ENCODE assay signal across 9 cellular contexts in the genomic region with DNA sequence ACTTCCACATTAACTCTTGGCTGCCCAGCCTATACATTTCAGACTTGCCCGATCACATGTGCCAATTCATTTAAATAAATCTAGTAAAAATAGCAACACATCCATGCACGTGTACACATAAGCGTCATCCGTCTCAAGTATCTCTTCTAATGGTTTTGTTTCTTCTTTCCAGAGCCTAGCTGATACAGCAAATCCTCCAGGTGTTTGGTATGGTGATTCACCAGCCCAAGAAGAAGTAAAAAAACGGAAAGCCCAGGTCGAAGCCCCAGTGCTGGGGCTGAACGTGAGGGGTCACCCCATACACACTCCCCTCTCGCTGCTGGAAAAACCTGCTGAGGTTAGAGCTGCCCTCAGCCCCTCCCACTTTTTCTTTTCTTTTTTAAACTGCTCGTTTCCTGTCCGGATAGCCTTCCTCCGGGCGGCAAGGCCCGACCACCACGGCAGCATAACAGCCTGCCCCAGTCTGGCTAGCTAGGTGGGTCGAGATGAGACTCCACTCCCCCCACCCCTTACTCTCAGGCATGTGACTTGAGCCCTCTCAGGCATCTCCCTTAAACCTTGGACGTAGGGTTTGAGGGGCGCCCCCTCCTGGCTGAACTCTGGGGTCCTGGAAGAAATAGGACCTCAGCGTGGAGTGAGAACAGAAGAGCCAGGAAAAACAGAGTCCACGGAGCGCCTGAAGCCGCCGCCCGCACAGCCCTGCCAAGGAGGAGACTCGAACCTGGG. TPM values are rescaled to one million over a fixed set of nuclear protein-coding genes. Genes with fewer than 3 reads are reported as not detected.
DNase-seq lines count a peak whose midpoint lies in the region; ATAC-seq and TF ChIP-seq lines count a peak whose summit lies in the region.
"Had no signal": no experiment of that assay in that cellular context is flagged by ENCODE, and none has a peak within 500 bp of the region (broad histone marks: within the 10 kb centered on the region; RNA-seq: fewer than 3 reads in every experiment).

No MANE protein-coding gene starts in this region.

- H3K27ac Mint-ChIP-seq in activated T-helper 1 cell treated with anti-CD3 and anti-CD28 coated beads, Interleukin-12 subunit alpha, Interleukin-12 subunit beta, Interleukin-2, Interleukin-4 antibody, amounts not matched to agents 30 ng/mL and 10 ng/mL and 1 ng/mL, durations not matched to agents 14 hours and 24 hours and 36 hours, result peak overlapping the region; percentile 48
- H3K27ac Mint-ChIP-seq in naive B cell, result peak overlapping the region in 3 of 6 donors; percentile 25 to 74 (median 39)

- H3K27me3 Mint-ChIP-seq in activated T-helper 1 cell treated with anti-CD3 and anti-CD28 coated beads, Interleukin-12 subunit alpha, Interleukin-12 subunit beta, Interleukin-2, Interleukin-4 antibody, amounts not matched to agents 30 ng/mL and 10 ng/mL and 1 ng/mL, durations not matched to agents 14 hours and 24 hours and 36 hours (ENCODE audit: insufficient read depth), result peaks cover 68% of the 10 kb centered on the region
- peaks cover 59 to 85% (median 65%) of the 10 kb centered on the region in 3 donors for H3K27me3 Mint-ChIP-seq in naive B cell

- H3K4me1 Mint-ChIP-seq in activated T-helper 1 cell treated with anti-CD3 and anti-CD28 coated beads, Interleukin-12 subunit alpha, Interleukin-12 subunit beta, Interleukin-2, Interleukin-4 antibody, amounts not matched to agents 30 ng/mL and 10 ng/mL and 1 ng/mL, durations not matched to agents 14 hours and 24 hours and 36 hours (ENCODE audit: low read depth), result peaks cover 29% of the 10 kb centered on the region
- peaks cover 29 to 42% (median 29%) of the 10 kb centered on the region in 3 donors for H3K4me1 Mint-ChIP-seq in naive B cell

- intact Hi-C loops in activated T-helper 1 cell treated with anti-CD3 and anti-CD28 coated beads, Interleukin-12 subunit alpha, Interleukin-12 subunit beta, Interleukin-2, Interleukin-4 antibody, amounts not matched to agents 30 ng/mL and 10 ng/mL and 1 ng/mL, durations not matched to agents 14 hours and 24 hours and 36 hours (cut with micrococcal nuclease), result loop anchor here (1.0 to 5.0 kb wide), 2 partner anchors 8 to 58 kb away; no protein-coding TSS in a partner anchor
- intact Hi-C loops in dorsolateral prefrontal cortex (cut with DNase I), result no loop called here

- no peaks in the 10 kb centered on the region for H3K9me3 Mint-ChIP-seq in activated T-helper 1 cell treated with anti-CD3 and anti-CD28 coated beads, Interleukin-12 subunit alpha, Interleukin-12 subunit beta, Interleukin-2, Interleukin-4 antibody, amounts not matched to agents 30 ng/mL and 10 ng/mL and 1 ng/mL, durations not matched to agents 14 hours and 24 hours and 36 hours
- H3K9me3 Mint-ChIP-seq in naive B cell, result peaks cover 0 to 10% (median 2%) of the 10 kb centered on the region in 7 donors

- TF ChIP-seq CTCF in dorsolateral prefrontal cortex (IDR thresholded peaks at IDR 0.05 in 54 of 56, conservative IDR thresholded peaks at IDR 0.05 in 2 of 56; ENCODE audit: low read depth in 1 of 56, partially characterized antibody in 56 of 56), result peak in 1 of 56 donors; percentile 5

- H3K27ac ChIP-seq in dorsolateral prefrontal cortex, result no peak overlapping the region

- H3K4me3 Mint-ChIP-seq in activated T-helper 1 cell treated with anti-CD3 and anti-CD28 coated beads, Interleukin-12 subunit alpha, Interleukin-12 subunit beta, Interleukin-2, Interleukin-4 antibody, amounts not matched to agents 30 ng/mL and 10 ng/mL and 1 ng/mL, durations not matched to agents 14 hours and 24 hours and 36 hours, result peak overlapping the region; percentile 72
- H3K4me3 Mint-ChIP-seq in naive B cell, result peak overlapping the region; percentile 8 to 81 (median 54)

- ATAC-seq in naive B cell (ENCODE audit: low read depth in 2 of 2), result peak; percentile 40 to 50

- H3K36me3 Mint-ChIP-seq in activated T-helper 1 cell treated with anti-CD3 and anti-CD28 coated beads, Interleukin-12 subunit alpha, Interleukin-12 subunit beta, Interleukin-2, Interleukin-4 antibody, amounts not matched to agents 30 ng/mL and 10 ng/mL and 1 ng/mL, durations not matched to agents 14 hours and 24 hours and 36 hours (ENCODE audit: low read depth), result peaks cover 5% of the 10 kb centered on the region
- peaks cover 0 to 7% of the 10 kb centered on the region in 2 donors for H3K36me3 Mint-ChIP-seq in naive B cell

- DNase-seq in activated CD4-positive, alpha-beta T cell treated with anti-CD3 and anti-CD28 coated beads for 48 hours, result peak; percentile 64
- no peak for DNase-seq in activated CD4-positive, alpha-beta T cell treated with anti-CD3 and anti-CD28 coated beads, Interleukin-2, amount 50 U/mL, for 4 hours
- peak; percentile 17 to 22 for DNase-seq in Kasumi-1 (lab: John Stamatoyannopoulos, UW)
- no peak for DNase-seq in activated T-helper 1 cell treated with anti-CD3 and anti-CD28 coated beads, Interleukin-12 subunit alpha, Interleukin-12 subunit beta, Interleukin-2, Interleukin-4 antibody, amounts not matched to agents 30 ng/mL and 10 ng/mL and 1 ng/mL, durations not matched to agents 14 hours and 24 hours and 36 hours (ENCODE audit: low spot score)
- no peak for DNase-seq in naive B cell
- DNase-seq in dorsolateral prefrontal cortex, result no peak
- DNase-seq in NCI-H774 (lab: John Stamatoyannopoulos, UW), result no peak
- DNase-seq in T-helper 9 cell, result no peak

- no peak overlapping the region for H3K4me3 ChIP-seq in dorsolateral prefrontal cortex

- peaks cover 11 to 100% (median 94%) of the 10 kb centered on the region in 45 donors for H3K27me3 ChIP-seq in dorsolateral prefrontal cortex

RNA-seq across cellular contexts. Expression of a gene that starts 13.9 kb away (rescaled TPM):
- not detected in 2 replicates for total RNA-seq in activated T-helper 1 cell treated with anti-CD3 and anti-CD28 coated beads, Interleukin-12 subunit alpha, Interleukin-12 subunit beta, Interleukin-2, Interleukin-4 antibody, amounts not matched to agents 30 ng/mL and 10 ng/mL and 1 ng/mL, durations not matched to agents 14 hours and 24 hours and 36 hours
- polyA plus RNA-seq in naive B cell (ENCODE audit: low read depth in 6 of 6), result not detected
- total RNA-seq in dorsolateral prefrontal cortex, result 1 to 10 TPM in 49 of 120 experiments, under 1 TPM in 46, not detected in 25; 0.52 to 3.4 (median 1.0) TPM
- polyA plus RNA-seq: esophagus had no signal

RNA-seq across cellular contexts. Expression of a gene that starts 39.2 kb away (rescaled TPM):
- 9.6 and 12.4 TPM in 2 replicates for total RNA-seq in activated T-helper 1 cell treated with anti-CD3 and anti-CD28 coated beads, Interleukin-12 subunit alpha, Interleukin-12 subunit beta, Interleukin-2, Interleukin-4 antibody, amounts not matched to agents 30 ng/mL and 10 ng/mL and 1 ng/mL, durations not matched to agents 14 hours and 24 hours and 36 hours
- polyA plus RNA-seq in naive B cell (ENCODE audit: low read depth in 6 of 6), result 1 to 10 TPM in 4 of 6 donors, under 1 TPM in 1, not detected in 1; 0.38 to 2.7 (median 1.6) TPM
- total RNA-seq in dorsolateral prefrontal cortex, result 10 to 100 TPM; 15.3 to 32.9 (median 20.5) TPM

Comparison
In these comparisons a context has a peak if more than half of its experiments do, and no peak if none do; other contexts are left out.
1. DNase-seq: peak in activated CD4-positive, alpha-beta T cell treated with anti-CD3 and anti-CD28 coated beads for 48 hours (single experiment) and Kasumi-1 (2 of 2); none in activated CD4-positive, alpha-beta T cell treated with anti-CD3 and anti-CD28 coated beads, Interleukin-2, amount 50 U/mL, for 4 hours (0 of 2), activated T-helper 1 cell treated with anti-CD3 and anti-CD28 coated beads, Interleukin-12 subunit alpha, Interleukin-12 subunit beta, Interleukin-2, Interleukin-4 antibody, amounts not matched to agents 30 ng/mL and 10 ng/mL and 1 ng/mL, durations not matched to agents 14 hours and 24 hours and 36 hours (single experiment), naive B cell (single experiment), dorsolateral prefrontal cortex (0 of 10), NCI-H774 (single experiment) and T-helper 9 cell (single experiment).